11 cellular contexts compared by ENCODE assay signal in the genomic region with DNA sequence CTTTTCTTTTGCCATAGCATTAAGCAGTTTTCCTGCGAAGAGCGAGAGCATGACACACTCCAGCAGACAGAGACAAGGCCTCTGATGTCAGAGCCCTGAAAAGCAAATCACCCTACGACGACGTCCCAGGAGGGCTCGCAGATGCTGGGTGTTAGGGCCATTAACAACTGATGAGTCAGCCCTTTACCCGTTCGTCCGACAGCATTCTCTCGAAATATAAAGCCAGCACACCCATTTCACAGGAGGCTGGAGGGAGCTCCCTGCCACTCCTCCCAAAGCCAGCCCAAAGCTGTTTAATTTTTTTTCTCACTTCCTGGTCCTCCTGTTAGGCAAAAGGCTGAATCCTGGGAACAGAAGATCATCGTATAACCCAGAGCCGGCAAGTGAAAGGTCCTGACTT.
DNase-seq lines count a peak whose midpoint lies in the region; ATAC-seq, FAIRE-seq and TF ChIP-seq lines count a peak whose summit lies in the region.
"Had no signal": no experiment of that assay in that cellular context is flagged by ENCODE, and none has a peak within 500 bp of the region (broad histone marks: within the 10 kb centered on the region; RNA-seq: fewer than 3 reads in every experiment).

No MANE protein-coding gene starts in this region.

- H3K14ac ChIP-seq in H1 (ENCODE audit: insufficient read length), result no peak overlapping the region

- no peaks in the 10 kb centered on the region for H3K9me2 ChIP-seq in Karpas-422 (replicated peaks; ENCODE audit: insufficient read depth, low read length)

- H3K36me3 ChIP-seq in Karpas-422 (ENCODE audit: insufficient read depth, low read length), result no peaks in the 10 kb centered on the region
- H3K36me3 ChIP-seq in H1 (ENCODE audit: control insufficient read depth in 2 of 4, insufficient read depth in 4 of 4, low read length in 3 of 4), result no peaks in the 10 kb centered on the region

- POLR2A ChIA-PET in H1 (lab: Charles Lee; ENCODE audit: partially characterized antibody), result interaction anchor here (1.1 kb wide), 1 partner anchor 9 kb away, joined by 3 read pairs; no protein-coding TSS in a partner anchor

- no peaks in the 10 kb centered on the region for H3K9me3 ChIP-seq in Karpas-422 (ENCODE audit: low read length)
- no peaks in the 10 kb centered on the region for H3K9me3 ChIP-seq in H1 (ENCODE audit: insufficient read depth in 2 of 2, low read depth in 1 of 2, low read length in 1 of 2)

- H2BK15ac ChIP-seq in H1 (ENCODE audit: low read length), result no peak overlapping the region

- FAIRE-seq in H1 (lab: Jason Lieb, UNC), result no peak

- H3K27ac ChIP-seq in Karpas-422 (ENCODE audit: low read length) (no peak overlapping the region), H1 (ENCODE audit: low read depth, low read length) (no peak overlapping the region)

- no peak overlapping the region for H3K4me3 Mint-ChIP-seq in nephron
- no peak overlapping the region for H3K4me3 Mint-ChIP-seq in natural killer cell treated with Interleukin-12 subunit alpha and Interleukin-12 subunit beta and Interleukin-15 and Interleukin-18, amount 100 ng/mL, for 72 hours
- H3K4me3 Mint-ChIP-seq: activated T-helper 1 cell treated with anti-CD3 and anti-CD28 coated beads, Interleukin-12 subunit alpha, Interleukin-12 subunit beta, Interleukin-2, Interleukin-4 antibody, amounts not matched to agents 30 ng/mL and 10 ng/mL and 1 ng/mL, durations not matched to agents 14 hours and 24 hours and 36 hours; IgD-negative memory B cell had no signal

- no peak for TF ChIP-seq CTCF in H1 (IDR thresholded peaks at IDR 0.05; ENCODE audit: control extremely low read depth in 1 of 3, insufficient read depth in 1 of 3, low read depth in 1 of 3, low read length in 3 of 3)
- no peak for TF ChIP-seq CTCF in nephron (IDR thresholded peaks at IDR 0.05; ENCODE audit: unreplicated experiment in 3 of 3)

- no peaks in the 10 kb centered on the region for H3K36me3 Mint-ChIP-seq in nephron (ENCODE audit: low read depth)
- H3K36me3 Mint-ChIP-seq in natural killer cell treated with Interleukin-12 subunit alpha and Interleukin-12 subunit beta and Interleukin-15 and Interleukin-18, amount 100 ng/mL, for 72 hours, result no peaks in the 10 kb centered on the region
- H3K36me3 Mint-ChIP-seq: IgD-negative memory B cell had no signal

- H2AFZ ChIP-seq in Karpas-422 (ENCODE audit: low read length), result no peak overlapping the region
- H2AFZ ChIP-seq in H1 (ENCODE audit: low read length), result no peak overlapping the region

- no peak overlapping the region for H4K8ac ChIP-seq in H1 (ENCODE audit: extremely low read depth, insufficient read depth, low read length)

- no peak overlapping the region for H3K23ac ChIP-seq in H1 (ENCODE audit: insufficient read length)

- no peak overlapping the region for H2BK5ac ChIP-seq in H1 (ENCODE audit: low read depth, low read length)

- no peak for ATAC-seq in GM18502 (IDR thresholded peaks at IDR 0.05; ENCODE audit: poor library complexity, unreplicated experiment)
- ATAC-seq in natural killer cell treated with Interleukin-12 subunit alpha and Interleukin-12 subunit beta and Interleukin-15 and Interleukin-18, amount 100 ng/mL, for 72 hours, result no peak

- H3K4me1 ChIP-seq in Karpas-422 (ENCODE audit: low read length) (peaks cover 28% of the 10 kb centered on the region), H1 (replicated peaks in 1 of 4; ENCODE audit: control insufficient read depth in 3 of 4, insufficient read depth in 4 of 4, low read length in 3 of 4) (peaks cover 0 to 7% (median 6%) of the 10 kb centered on the region in 4 experiments; a peak in 4 of 7 replicates)

- H4K20me1 ChIP-seq in Karpas-422 (ENCODE audit: insufficient read depth, low read depth, low read length) (peaks cover 40% of the 10 kb centered on the region; the same call in 1 of the 2 replicates), H1 (replicated peaks in 1 of 2; ENCODE audit: control insufficient read depth in 1 of 2, insufficient read depth in 2 of 2, low read length in 2 of 2) (no peaks in the 10 kb centered on the region)

- 84% methylated on average over 12 of the region's 12 CpGs; no CpG with 5 or more reads in 1 of the 2 experiments for WGBS in H1 (ENCODE audit: extremely low coverage in 1 of 2, insufficient coverage in 1 of 2, insufficient read length in 1 of 2, insufficient replicate concordance in 2 of 2, low coverage in 1 of 2, low lambda C conversion rate in 2 of 2, missing lambda C conversion rate in 1 of 2), 2 experiments

- H3K4me3 ChIP-seq in Karpas-422 (ENCODE audit: low read length) (no peak overlapping the region), H1 (ENCODE audit: extremely low read depth in 1 of 4, insufficient read depth in 2 of 4, low read depth in 3 of 4, low read length in 4 of 4) (no peak overlapping the region)

- no peak for TF ChIP-seq EP300 in H1 (IDR thresholded peaks at IDR 0.05; ENCODE audit: borderline replicate concordance in 1 of 2, low read depth in 2 of 2, low read length in 2 of 2)

- H4K5ac ChIP-seq in H1 (ENCODE audit: insufficient read length, low read depth, low read length), result no peak overlapping the region

- H2BK12ac ChIP-seq in H1 (ENCODE audit: low read depth, low read length), result no peak overlapping the region

- H3K18ac ChIP-seq in H1 (ENCODE audit: extremely low read depth, low read length), result no peak overlapping the region

- H3K56ac ChIP-seq in H1 (replicated peaks; ENCODE audit: insufficient read length, low read depth, low read length), result no peak overlapping the region

- DNase-seq in AG08395 (ENCODE audit: low spot score) (peak; percentile 76), Karpas-422 (peak; percentile 92), H1 (ENCODE audit: low read depth in 1 of 2, low spot score in 2 of 2) (no peak), inferior parietal cortex (ENCODE audit: extremely low spot score) (no peak)
- DNase-seq in stimulated activated CD4-positive, alpha-beta T cell treated with anti-CD3 and anti-CD28 coated beads, Interleukin-2, amount 100 ng/mL, for 48 hours, result no peak
- no peak for DNase-seq in natural killer cell treated with Interleukin-12 subunit alpha and Interleukin-12 subunit beta and Interleukin-15 and Interleukin-18, amount 100 ng/mL, for 72 hours (ENCODE audit: low spot score)
- DNase-seq: NCI-H69 had no signal

- no peak overlapping the region for H4K91ac ChIP-seq in H1 (replicated peaks; ENCODE audit: insufficient read length, low read length)

- H3K27me3 ChIP-seq in Karpas-422 (ENCODE audit: low read length), result 0 out of 2 replicates have a peak, but pooled peaks cover 4% of the 10 kb centered on the region
- no peaks in the 10 kb centered on the region for H3K27me3 ChIP-seq in H1 (replicated peaks in 1 of 4; ENCODE audit: control insufficient read depth in 3 of 4, extremely low read depth in 1 of 4, insufficient read depth in 3 of 4, low read length in 3 of 4)

- CTCF ChIA-PET in H1 (lab: Charles Lee; ENCODE audit: partially characterized antibody), result interaction anchor here (1.1 to 1.6 kb wide), 2 partner anchors 13 to 295 kb away, joined by 3 to 6 read pairs; no protein-coding TSS in a partner anchor

- no peak overlapping the region for H2AK5ac ChIP-seq in H1 (ENCODE audit: low read depth, low read length)

- H2BK20ac ChIP-seq in H1 (ENCODE audit: low read length), result no peak overlapping the region

- H3K9ac ChIP-seq in Karpas-422 (ENCODE audit: low read length) (no peak overlapping the region), H1 (replicated peaks in 1 of 4; ENCODE audit: extremely low read depth in 1 of 4, low read depth in 3 of 4, low read length in 3 of 4) (no peak overlapping the region)

- H3K79me2 ChIP-seq in Karpas-422 (ENCODE audit: low read length) (no peaks in the 10 kb centered on the region), H1 (ENCODE audit: control insufficient read depth in 1 of 2, insufficient read depth in 2 of 2, low read length in 2 of 2) (no peaks in the 10 kb centered on the region)

- no peak for TF ChIP-seq RAD21 in H1 (IDR thresholded peaks at IDR 0.05 in 1 of 2, conservative IDR thresholded peaks at IDR 0.05 in 1 of 2; ENCODE audit: low read depth in 2 of 2, low read length in 2 of 2)

- no peak for TF ChIP-seq POLR2A in H1 (IDR thresholded peaks at IDR 0.05; ENCODE audit: control extremely low read depth in 1 of 2, low read depth in 2 of 2, low read length in 2 of 2)

- H3K23me2 ChIP-seq in H1 (ENCODE audit: low read depth, low read length), result no peaks in the 10 kb centered on the region

- no peaks in the 10 kb centered on the region; the same call in 1 of the 2 replicates for H3K79me1 ChIP-seq in H1 (ENCODE audit: low read depth, low read length)

- H3K4ac ChIP-seq in H1 (replicated peaks; ENCODE audit: insufficient read length, low read depth, low read length), result no peak overlapping the region

- peaks cover 16% of the 10 kb centered on the region for H3K27me3 Mint-ChIP-seq in nephron (ENCODE audit: low read depth)
- H3K27me3 Mint-ChIP-seq in natural killer cell treated with Interleukin-12 subunit alpha and Interleukin-12 subunit beta and Interleukin-15 and Interleukin-18, amount 100 ng/mL, for 72 hours, result peaks cover 20 to 37% of the 10 kb centered on the region in 2 donors

- peaks cover 84% of the 10 kb centered on the region for H3K4me1 Mint-ChIP-seq in nephron
- H3K4me1 Mint-ChIP-seq in natural killer cell treated with Interleukin-12 subunit alpha and Interleukin-12 subunit beta and Interleukin-15 and Interleukin-18, amount 100 ng/mL, for 72 hours (ENCODE audit: low read depth in 2 of 2), result peaks cover 7 to 13% of the 10 kb centered on the region in 2 donors
- H3K4me1 Mint-ChIP-seq: IgD-negative memory B cell had no signal

- no peaks in the 10 kb centered on the region for H3K9me3 Mint-ChIP-seq in nephron
- no peaks in the 10 kb centered on the region for H3K9me3 Mint-ChIP-seq in natural killer cell treated with Interleukin-12 subunit alpha and Interleukin-12 subunit beta and Interleukin-15 and Interleukin-18, amount 100 ng/mL, for 72 hours
- H3K9me3 Mint-ChIP-seq: activated T-helper 1 cell treated with anti-CD3 and anti-CD28 coated beads, Interleukin-12 subunit alpha, Interleukin-12 subunit beta, Interleukin-2, Interleukin-4 antibody, amounts not matched to agents 30 ng/mL and 10 ng/mL and 1 ng/mL, durations not matched to agents 14 hours and 24 hours and 36 hours; IgD-negative memory B cell had no signal

- H2BK120ac ChIP-seq in H1 (replicated peaks; ENCODE audit: low read depth, low read length), result no peak overlapping the region

- H3K27ac Mint-ChIP-seq in nephron, result peak overlapping the region; percentile 50 to 95 (median 94)
- H3K27ac Mint-ChIP-seq in natural killer cell treated with Interleukin-12 subunit alpha and Interleukin-12 subunit beta and Interleukin-15 and Interleukin-18, amount 100 ng/mL, for 72 hours, result no peak overlapping the region

- H3K4me2 ChIP-seq in Karpas-422 (ENCODE audit: low read depth, low read length, poor library complexity, severe bottlenecking) (peak overlapping the region; percentile 33), H1 (ENCODE audit: insufficient read depth in 1 of 2, low read depth in 2 of 2, low read length in 2 of 2) (no peak overlapping the region)

TF ChIP-seq in H1, 55 proteins besides CTCF, POLR2A, EP300 and RAD21:
- TF ChIP-seq PHF8 (conservative IDR thresholded peaks at IDR 0.05; ENCODE audit: low read depth, low read length) (no peak), MAFK (IDR thresholded peaks at IDR 0.05; ENCODE audit: low read depth, low read length) (peak; percentile 62; the same call in 1 of the 2 replicates)

Comparison
In these comparisons a context has a peak if more than half of its experiments do, and no peak if none do; other contexts are left out.
1. DNase-seq: peak in AG08395 (single experiment) and Karpas-422 (single experiment); none in H1 (0 of 2), stimulated activated CD4-positive, alpha-beta T cell treated with anti-CD3 and anti-CD28 coated beads, Interleukin-2, amount 100 ng/mL, for 48 hours (0 of 2), natural killer cell treated with Interleukin-12 subunit alpha and Interleukin-12 subunit beta and Interleukin-15 and Interleukin-18, amount 100 ng/mL, for 72 hours (single experiment) and inferior parietal cortex (single experiment).
2. H3K27ac Mint-ChIP-seq: peak in nephron (3 of 3); none in natural killer cell treated with Interleukin-12 subunit alpha and Interleukin-12 subunit beta and Interleukin-15 and Interleukin-18, amount 100 ng/mL, for 72 hours (0 of 2).